ENCODE assay signal across 20 cellular contexts in the genomic region with DNA sequence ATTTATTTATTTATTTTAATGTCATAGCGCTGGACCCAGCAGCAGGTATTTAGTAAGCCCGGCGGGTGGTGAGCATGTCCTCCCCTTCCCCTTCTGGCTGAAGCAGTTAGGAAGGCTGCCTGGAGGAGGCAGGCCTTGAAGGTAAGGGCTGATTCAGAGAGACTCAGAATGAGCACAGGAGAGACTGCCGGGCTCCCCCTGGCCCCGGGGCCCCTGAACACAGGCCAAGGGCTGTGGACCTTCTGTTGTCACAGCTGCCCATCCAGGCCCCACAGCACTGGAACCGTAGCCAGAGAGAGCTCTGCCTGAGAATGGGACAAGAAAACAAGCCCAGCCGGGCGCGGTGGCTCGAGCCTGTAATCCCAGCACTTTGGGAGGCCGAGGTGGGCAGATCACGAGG. TPM values are rescaled to one million over a fixed set of nuclear protein-coding genes. Genes with fewer than 3 reads are reported as not detected.
DNase-seq lines count a peak whose midpoint lies in the region; ATAC-seq and TF ChIP-seq lines count a peak whose summit lies in the region.
"Had no signal": no experiment of that assay in that cellular context is flagged by ENCODE, and none has a peak within 500 bp of the region (broad histone marks: within the 10 kb centered on the region; RNA-seq: fewer than 3 reads in every experiment).

No MANE protein-coding gene starts in this region.

- no peaks in the 10 kb centered on the region for H3K4me1 ChIP-seq in upper lobe of right lung
- H3K4me1 ChIP-seq: BE2C had no signal

- H3K27me3 ChIP-seq in H7 (ENCODE audit: control insufficient read depth, insufficient read depth, low read length) (no peaks in the 10 kb centered on the region), upper lobe of right lung (no peaks in the 10 kb centered on the region)
- H3K27me3 ChIP-seq: BE2C had no signal

- peak; percentile 66 for DNase-seq in H7
- peak; percentile 37 for DNase-seq in NCI-H69 (lab: John Stamatoyannopoulos, UW)
- DNase-seq in hepatic stellate cell (ENCODE audit: low spot score) = peak; percentile 3
- peak; percentile 53 for DNase-seq in upper lobe of right lung
- DNase-seq in T-helper 9 cell = no peak
- no peak for DNase-seq in DMS153 treated with DMSO at 0.1 percent for 48 hours (lab: John Stamatoyannopoulos, UW; ENCODE audit: unreplicated experiment)
- no peak for DNase-seq in RKO (ENCODE audit: low spot score)
- DNase-seq: BE2C, GOT3, MM.1S, NCI-H1092, NCI-H1436 treated with DMSO at 0.1 percent for 48 hours, NCI-H2029, NCI-H226, NCI-H510A treated with DMSO at 0.1 percent for 48 hours, NCI-H774, Right ventricle myocardium superior, SW 1271 had no signal

- ATAC-seq in upper lobe of right lung = no peak

- H3K36me3 ChIP-seq in H7 (replicated peaks; ENCODE audit: control insufficient read depth, insufficient read depth, low read length) = no peaks in the 10 kb centered on the region
- no peaks in the 10 kb centered on the region for H3K36me3 ChIP-seq in upper lobe of right lung
- H3K36me3 ChIP-seq: BE2C had no signal

- H3K27ac ChIP-seq in upper lobe of right lung = no peak overlapping the region
- H3K27ac ChIP-seq: SK-N-MC had no signal

- H3K9me3 ChIP-seq in upper lobe of right lung = no peaks in the 10 kb centered on the region
- H3K9me3 ChIP-seq: BE2C had no signal

- H3K4me3 ChIP-seq in H7 (ENCODE audit: insufficient read depth, low read depth, low read length) = no peak overlapping the region
- no peak overlapping the region for H3K4me3 ChIP-seq in upper lobe of right lung
- H3K4me3 ChIP-seq: SK-N-MC had no signal

- no peak for TF ChIP-seq CTCF in upper lobe of right lung (IDR thresholded peaks at IDR 0.05)

- intact Hi-C loops in upper lobe of right lung (cut with DNase I) = no loop called here

RNA-seq across cellular contexts. Expression of a gene that starts 52.8 kb away (rescaled TPM):
- 3.4 and 5.9 TPM in 2 replicates for total RNA-seq in H7 (2014; rRNA removed; shearing (Covaris generic))
- not detected for total RNA-seq in upper lobe of right lung
- total RNA-seq: OCI-LY7 had no signal

Comparison
In these comparisons a context has a peak if more than half of its experiments do, and no peak if none do; other contexts are left out.
1. DNase-seq: peak in H7 (single experiment), NCI-H69 (single experiment), hepatic stellate cell (single experiment) and upper lobe of right lung (single experiment); none in T-helper 9 cell (single experiment), DMS153 treated with DMSO at 0.1 percent for 48 hours (single experiment) and RKO (single experiment).